In the genomic region with DNA sequence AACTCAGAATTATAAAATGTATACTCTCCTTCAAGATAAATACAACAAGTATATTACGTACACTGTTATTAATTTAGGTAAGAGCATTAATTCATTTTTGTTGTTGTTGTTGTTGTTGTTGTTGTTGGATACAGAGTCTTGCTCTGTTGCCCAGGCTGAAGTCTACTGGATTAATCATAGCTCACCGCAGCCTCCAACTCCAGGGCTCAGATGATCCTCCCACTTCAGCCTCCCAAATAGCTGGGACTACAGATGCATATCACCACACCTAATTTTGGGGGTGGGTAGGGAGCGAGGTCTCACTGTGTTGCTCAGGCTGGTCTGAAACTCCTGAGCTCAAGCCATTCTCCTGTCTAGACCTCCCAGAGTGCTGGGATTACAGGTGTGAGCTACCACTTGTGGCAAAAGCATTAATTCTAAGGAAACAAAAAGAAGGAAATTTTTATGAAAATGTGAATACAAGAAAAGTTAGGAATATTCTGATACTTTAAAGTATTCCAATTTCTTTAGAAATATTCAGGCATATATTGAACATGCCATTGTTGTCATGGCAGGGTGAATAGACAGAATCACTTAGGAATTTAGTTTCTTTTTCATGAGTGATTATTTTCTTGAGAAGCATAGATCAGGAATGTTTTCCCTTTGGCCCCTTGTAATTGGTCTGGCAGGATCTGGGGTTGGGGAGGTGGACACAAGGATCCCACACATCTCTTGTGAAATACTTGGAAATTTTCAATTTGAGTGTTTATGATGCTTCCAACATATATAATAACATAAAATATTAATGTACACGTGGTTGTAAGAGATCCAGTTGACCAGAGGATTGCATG, we compare ENCODE assay signal across 1 cellular context.
TF ChIP-seq lines count a peak whose summit lies in the region.

No MANE protein-coding gene starts in this region.

TF ChIP-seq in IMR-90, 13 proteins besides CTCF, POLR2A, EP300 and RAD21:
- TF ChIP-seq CEBPB (IDR thresholded peaks at IDR 0.05; ENCODE audit: low read depth, low read length), result peak; percentile 48
- no peak for TF ChIP-seq RFX5 (IDR thresholded peaks at IDR 0.05; ENCODE audit: low read depth, low read length)
